ENCODE assay signal across 23 cellular contexts in the genomic region with DNA sequence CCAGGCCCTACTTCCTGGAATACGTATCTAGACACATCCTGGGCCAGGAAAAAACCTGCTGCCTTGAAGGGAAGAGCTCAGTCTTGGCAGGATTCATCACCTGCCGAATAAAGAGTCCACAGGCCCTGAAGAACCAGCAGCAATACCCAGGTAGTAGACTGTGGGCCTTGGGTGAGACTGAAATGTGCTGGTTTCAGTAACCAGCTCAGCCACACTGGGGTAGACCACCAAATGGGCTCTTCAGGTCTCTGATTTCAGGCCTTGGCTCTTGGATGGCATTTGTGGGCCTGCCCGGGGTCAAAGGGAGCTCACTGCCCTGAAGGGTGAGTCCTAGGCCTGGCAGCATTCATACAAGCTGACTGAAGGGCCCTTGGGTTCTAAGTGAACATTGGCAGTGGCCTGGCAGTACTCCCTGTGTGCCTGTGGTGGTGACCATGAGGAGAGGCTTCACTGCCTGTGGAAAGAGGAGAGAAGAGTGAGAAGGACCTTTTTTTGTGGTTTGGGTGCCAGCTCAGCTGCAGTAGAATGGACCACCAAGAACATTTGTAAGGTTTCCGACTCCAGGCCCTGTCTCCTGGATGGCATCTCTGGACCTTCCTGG.
"Had no signal": no experiment of that assay in that cellular context is flagged by ENCODE, and none has a peak within 500 bp of the region (broad histone marks: within the 10 kb centered on the region; RNA-seq: fewer than 3 reads in every experiment).

No MANE protein-coding gene starts in this region.

- H3K27ac ChIP-seq: KMS-11, RWPE1 had no signal

- ATAC-seq: K562, Panc1, PC-3 had no signal

- DNase-seq: Kasumi-1; MM.1S; NCI-H1092 treated with DMSO at 0.1 percent for 48 hours; NCI-H1436; NCI-H187; NCI-H2029; NCI-H2081 treated with DMSO at 0.1 percent for 48 hours; NCI-H2171; NCI-H226; NCI-H446; NCI-H510A; NCI-H524 treated with DMSO at 0.1 percent for 48 hours; NCI-H69; NCI-H774; NK-92 treated with Interleukin-12 subunit alpha and Interleukin-12 subunit beta, amount 100 ng/mL, for 24 hours; PC-3; SHP77; SK-N-SH had no signal

- FAIRE-seq: HTR-8/SVneo, K562 had no signal

- H3K4me3 ChIP-seq: K562 had no signal
